In the genomic region with DNA sequence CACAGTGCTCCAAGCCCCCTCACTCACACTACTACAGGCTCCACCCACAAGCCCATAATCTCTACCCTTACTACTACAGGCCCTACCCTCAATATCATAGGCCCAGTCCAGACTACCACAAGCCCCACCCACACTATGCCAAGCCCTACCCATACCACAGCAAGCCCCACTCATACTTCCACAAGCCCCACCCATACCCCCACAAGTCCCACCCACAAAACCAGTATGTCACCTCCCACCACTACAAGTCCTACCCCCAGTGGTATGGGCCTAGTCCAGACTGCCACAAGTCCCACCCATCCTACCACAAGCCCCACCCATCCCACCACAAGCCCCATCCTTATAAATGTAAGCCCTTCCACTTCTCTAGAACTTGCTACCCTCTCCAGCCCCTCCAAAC, we compare ENCODE assay signal across 2 cellular contexts.
TF ChIP-seq lines count a peak whose summit lies in the region.

No MANE protein-coding gene starts in this region.

TF ChIP-seq in HCT116, 20 proteins besides CTCF, POLR2A, EP300 and RAD21:
- TF ChIP-seq JUND (IDR thresholded peaks at IDR 0.05) (no peak), POLR2AphosphoS5 (IDR thresholded peaks at IDR 0.05; ENCODE audit: low read depth, low read length) (no peak), ELF1 (IDR thresholded peaks at IDR 0.05; ENCODE audit: borderline replicate concordance, low read depth) (no peak), CBX3 (IDR thresholded peaks at IDR 0.05; ENCODE audit: low read depth) (no peak), SRF (IDR thresholded peaks at IDR 0.05; ENCODE audit: low read depth) (no peak), YY1 (IDR thresholded peaks at IDR 0.05; ENCODE audit: extremely low read depth, insufficient replicate concordance, low read depth, low read length) (no peak), SIN3A (IDR thresholded peaks at IDR 0.05; ENCODE audit: low read depth) (no peak), EZH2phosphoT487 (IDR thresholded peaks at IDR 0.05; ENCODE audit: borderline replicate concordance) (no peak), FOSL1 (IDR thresholded peaks at IDR 0.05; ENCODE audit: low read depth) (no peak), SP1 (IDR thresholded peaks at IDR 0.05; ENCODE audit: low read depth) (no peak), CEBPB (IDR thresholded peaks at IDR 0.05; ENCODE audit: low read depth) (no peak), ZNF274 (IDR thresholded peaks at IDR 0.05; ENCODE audit: low read depth, low read length) (no peak), TCF7L2 (IDR thresholded peaks at IDR 0.05; ENCODE audit: borderline replicate concordance, extremely low read depth, insufficient read depth, insufficient read length) (no peak)
- TF ChIP-seq, protein P1, sequence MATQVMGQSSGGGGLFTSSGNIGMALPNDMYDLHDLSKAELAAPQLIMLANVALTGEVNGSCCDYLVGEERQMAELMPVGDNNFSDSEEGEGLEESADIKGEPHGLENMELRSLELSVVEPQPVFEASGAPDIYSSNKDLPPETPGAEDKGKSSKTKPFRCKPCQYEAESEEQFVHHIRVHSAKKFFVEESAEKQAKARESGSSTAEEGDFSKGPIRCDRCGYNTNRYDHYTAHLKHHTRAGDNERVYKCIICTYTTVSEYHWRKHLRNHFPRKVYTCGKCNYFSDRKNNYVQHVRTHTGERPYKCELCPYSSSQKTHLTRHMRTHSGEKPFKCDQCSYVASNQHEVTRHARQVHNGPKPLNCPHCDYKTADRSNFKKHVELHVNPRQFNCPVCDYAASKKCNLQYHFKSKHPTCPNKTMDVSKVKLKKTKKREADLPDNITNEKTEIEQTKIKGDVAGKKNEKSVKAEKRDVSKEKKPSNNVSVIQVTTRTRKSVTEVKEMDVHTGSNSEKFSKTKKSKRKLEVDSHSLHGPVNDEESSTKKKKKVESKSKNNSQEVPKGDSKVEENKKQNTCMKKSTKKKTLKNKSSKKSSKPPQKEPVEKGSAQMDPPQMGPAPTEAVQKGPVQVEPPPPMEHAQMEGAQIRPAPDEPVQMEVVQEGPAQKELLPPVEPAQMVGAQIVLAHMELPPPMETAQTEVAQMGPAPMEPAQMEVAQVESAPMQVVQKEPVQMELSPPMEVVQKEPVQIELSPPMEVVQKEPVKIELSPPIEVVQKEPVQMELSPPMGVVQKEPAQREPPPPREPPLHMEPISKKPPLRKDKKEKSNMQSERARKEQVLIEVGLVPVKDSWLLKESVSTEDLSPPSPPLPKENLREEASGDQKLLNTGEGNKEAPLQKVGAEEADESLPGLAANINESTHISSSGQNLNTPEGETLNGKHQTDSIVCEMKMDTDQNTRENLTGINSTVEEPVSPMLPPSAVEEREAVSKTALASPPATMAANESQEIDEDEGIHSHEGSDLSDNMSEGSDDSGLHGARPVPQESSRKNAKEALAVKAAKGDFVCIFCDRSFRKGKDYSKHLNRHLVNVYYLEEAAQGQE (IDR thresholded peaks at IDR 0.05; ENCODE audit: low read depth), result no peak
- TF ChIP-seq, protein P2, sequence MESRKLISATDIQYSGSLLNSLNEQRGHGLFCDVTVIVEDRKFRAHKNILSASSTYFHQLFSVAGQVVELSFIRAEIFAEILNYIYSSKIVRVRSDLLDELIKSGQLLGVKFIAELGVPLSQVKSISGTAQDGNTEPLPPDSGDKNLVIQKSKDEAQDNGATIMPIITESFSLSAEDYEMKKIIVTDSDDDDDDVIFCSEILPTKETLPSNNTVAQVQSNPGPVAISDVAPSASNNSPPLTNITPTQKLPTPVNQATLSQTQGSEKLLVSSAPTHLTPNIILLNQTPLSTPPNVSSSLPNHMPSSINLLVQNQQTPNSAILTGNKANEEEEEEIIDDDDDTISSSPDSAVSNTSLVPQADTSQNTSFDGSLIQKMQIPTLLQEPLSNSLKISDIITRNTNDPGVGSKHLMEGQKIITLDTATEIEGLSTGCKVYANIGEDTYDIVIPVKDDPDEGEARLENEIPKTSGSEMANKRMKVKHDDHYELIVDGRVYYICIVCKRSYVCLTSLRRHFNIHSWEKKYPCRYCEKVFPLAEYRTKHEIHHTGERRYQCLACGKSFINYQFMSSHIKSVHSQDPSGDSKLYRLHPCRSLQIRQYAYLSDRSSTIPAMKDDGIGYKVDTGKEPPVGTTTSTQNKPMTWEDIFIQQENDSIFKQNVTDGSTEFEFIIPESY (IDR thresholded peaks at IDR 0.05; ENCODE audit: extremely low read depth, insufficient replicate concordance, low read length), result no peak
- TF ChIP-seq, protein P3, sequence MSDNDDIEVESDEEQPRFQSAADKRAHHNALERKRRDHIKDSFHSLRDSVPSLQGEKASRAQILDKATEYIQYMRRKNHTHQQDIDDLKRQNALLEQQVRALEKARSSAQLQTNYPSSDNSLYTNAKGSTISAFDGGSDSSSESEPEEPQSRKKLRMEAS (IDR thresholded peaks at IDR 0.05), result no peak
- TF ChIP-seq, protein P4, sequence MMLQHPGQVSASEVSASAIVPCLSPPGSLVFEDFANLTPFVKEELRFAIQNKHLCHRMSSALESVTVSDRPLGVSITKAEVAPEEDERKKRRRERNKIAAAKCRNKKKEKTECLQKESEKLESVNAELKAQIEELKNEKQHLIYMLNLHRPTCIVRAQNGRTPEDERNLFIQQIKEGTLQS (IDR thresholded peaks at IDR 0.05), result no peak
TF ChIP-seq in HCT116: peak in this region for 0.

TF ChIP-seq in SK-N-SH, 30 proteins besides CTCF, POLR2A, EP300 and RAD21:
- TF ChIP-seq JUND (IDR thresholded peaks at IDR 0.05) (no peak), SIN3A (IDR thresholded peaks at IDR 0.05; ENCODE audit: borderline replicate concordance, low read depth, low read length) (no peak), MEF2A (IDR thresholded peaks at IDR 0.05; ENCODE audit: borderline replicate concordance, low read depth) (no peak), CHD2 (IDR thresholded peaks at IDR 0.05; ENCODE audit: low read length, partially characterized antibody) (no peak), NRF1 (IDR thresholded peaks at IDR 0.05; ENCODE audit: low read depth, low read length) (no peak), EZH2phosphoT487 (IDR thresholded peaks at IDR 0.05; ENCODE audit: borderline replicate concordance, low read depth) (no peak), SMC3 (IDR thresholded peaks at IDR 0.05; ENCODE audit: low read depth, low read length) (no peak), NFIC (IDR thresholded peaks at IDR 0.05; ENCODE audit: borderline replicate concordance) (no peak), FOSL2 (IDR thresholded peaks at IDR 0.05; ENCODE audit: borderline replicate concordance, low read depth) (no peak), POLR2AphosphoS5 (IDR thresholded peaks at IDR 0.05; ENCODE audit: low read depth, low read length) (no peak)
- TF ChIP-seq, protein P5, sequence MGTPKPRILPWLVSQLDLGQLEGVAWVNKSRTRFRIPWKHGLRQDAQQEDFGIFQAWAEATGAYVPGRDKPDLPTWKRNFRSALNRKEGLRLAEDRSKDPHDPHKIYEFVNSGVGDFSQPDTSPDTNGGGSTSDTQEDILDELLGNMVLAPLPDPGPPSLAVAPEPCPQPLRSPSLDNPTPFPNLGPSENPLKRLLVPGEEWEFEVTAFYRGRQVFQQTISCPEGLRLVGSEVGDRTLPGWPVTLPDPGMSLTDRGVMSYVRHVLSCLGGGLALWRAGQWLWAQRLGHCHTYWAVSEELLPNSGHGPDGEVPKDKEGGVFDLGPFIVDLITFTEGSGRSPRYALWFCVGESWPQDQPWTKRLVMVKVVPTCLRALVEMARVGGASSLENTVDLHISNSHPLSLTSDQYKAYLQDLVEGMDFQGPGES (IDR thresholded peaks at IDR 0.05; ENCODE audit: low read depth, low read length), result no peak
- TF ChIP-seq, protein P6, sequence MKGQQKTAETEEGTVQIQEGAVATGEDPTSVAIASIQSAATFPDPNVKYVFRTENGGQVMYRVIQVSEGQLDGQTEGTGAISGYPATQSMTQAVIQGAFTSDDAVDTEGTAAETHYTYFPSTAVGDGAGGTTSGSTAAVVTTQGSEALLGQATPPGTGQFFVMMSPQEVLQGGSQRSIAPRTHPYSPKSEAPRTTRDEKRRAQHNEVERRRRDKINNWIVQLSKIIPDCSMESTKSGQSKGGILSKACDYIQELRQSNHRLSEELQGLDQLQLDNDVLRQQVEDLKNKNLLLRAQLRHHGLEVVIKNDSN (IDR thresholded peaks at IDR 0.05; ENCODE audit: borderline replicate concordance, low read depth), result no peak
- TF ChIP-seq, protein P2 (IDR thresholded peaks at IDR 0.05; ENCODE audit: borderline replicate concordance, low read depth), result no peak
- TF ChIP-seq, protein P3 (IDR thresholded peaks at IDR 0.05; ENCODE audit: low read depth), result no peak
